Comparison of ENCODE assay signal across 8 cellular contexts in the genomic region with DNA sequence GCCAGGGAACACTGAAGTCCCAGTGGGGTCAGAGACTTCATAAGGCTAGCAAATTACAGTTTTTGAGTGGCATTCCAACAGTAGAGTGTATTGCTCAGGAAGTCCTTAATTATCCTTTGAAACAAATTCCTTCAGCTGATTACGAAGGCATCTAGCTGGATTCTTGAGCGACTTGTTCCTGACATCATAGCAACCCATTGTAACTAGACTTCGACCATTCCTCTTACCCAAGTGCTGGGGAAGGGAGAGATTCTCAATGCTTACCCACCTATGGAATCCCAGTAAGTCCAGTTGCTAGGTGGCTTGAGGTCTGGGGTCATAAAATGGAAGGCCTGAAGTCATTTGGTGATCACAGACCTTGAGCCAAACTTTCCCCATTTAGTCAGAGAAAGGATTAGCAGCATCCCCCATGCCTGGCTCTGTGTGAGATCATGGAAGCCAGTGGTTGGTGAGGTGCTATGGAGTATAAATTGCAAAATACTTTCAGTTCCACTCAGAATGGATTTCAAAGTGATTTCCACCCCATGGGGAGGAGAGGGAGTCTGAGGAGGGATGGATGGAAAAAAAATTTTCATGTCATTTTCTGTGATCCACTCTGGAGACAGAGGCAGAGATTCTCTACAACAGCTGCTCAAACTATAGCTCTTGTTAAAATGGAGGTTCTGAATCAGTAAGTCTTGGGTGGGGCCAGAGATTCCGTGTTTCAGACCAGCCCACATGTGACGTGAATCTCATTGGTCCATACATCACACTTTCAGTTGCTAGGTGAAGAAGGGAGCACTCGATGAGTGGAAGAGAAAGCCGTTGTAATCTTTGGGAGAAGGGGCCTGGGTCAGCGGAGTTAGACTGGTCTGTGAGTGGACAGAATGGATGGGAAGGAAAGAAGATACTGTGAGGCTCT. TPM values are rescaled to one million over a fixed set of nuclear protein-coding genes. Genes with fewer than 3 reads are reported as not detected.
A peak's percentile ranks its signal among the peaks of the same experiment; 100 is the strongest.
DNase-seq lines count a peak whose midpoint lies in the region; ATAC-seq and TF ChIP-seq lines count a peak whose summit lies in the region.

No MANE protein-coding gene starts in this region.

- ATAC-seq in GM19351 (IDR thresholded peaks at IDR 0.05; ENCODE audit: unreplicated experiment) (peak; percentile 55), HG03521 (IDR thresholded peaks at IDR 0.05; ENCODE audit: unreplicated experiment) (peak; percentile 49)

- peaks cover 5% of the 10 kb centered on the region; the same call in 1 of the 2 replicates for H3K27me3 ChIP-seq in BE2C

- no peaks in the 10 kb centered on the region for H3K9me3 ChIP-seq in BE2C

- H3K4me3 Mint-ChIP-seq in chondrocyte (ENCODE audit: unreplicated experiment): no peak overlapping the region

- peaks cover 4% of the 10 kb centered on the region for H3K27me3 Mint-ChIP-seq in chondrocyte (ENCODE audit: low read depth)

- no peaks in the 10 kb centered on the region for H3K4me1 ChIP-seq in BE2C

- H3K9me3 Mint-ChIP-seq in chondrocyte (ENCODE audit: low read depth): no peaks in the 10 kb centered on the region

- H3K4me1 Mint-ChIP-seq in chondrocyte (ENCODE audit: low read depth): no peaks in the 10 kb centered on the region

- H3K36me3 ChIP-seq in BE2C: no peaks in the 10 kb centered on the region

- TF ChIP-seq CTCF in BE2C (IDR thresholded peaks at IDR 0.05; ENCODE audit: low read depth, low read length) (no peak), chondrocyte (IDR thresholded peaks at IDR 0.05) (no peak)

- H3K4me3 ChIP-seq in BE2C (ENCODE audit: low read depth, low read length): no peak overlapping the region

- DNase-seq in DMS 273 treated with DMSO at 0.1 percent for 48 hours (lab: John Stamatoyannopoulos, UW) (peak; percentile 51), middle frontal gyrus (ENCODE audit: extremely low spot score, low spot score) (no peak), BE2C (no peak), glomerular visceral epithelial cell (ENCODE audit: extremely low spot score) (no peak), chondrocyte (ENCODE audit: low spot score) (no peak)
- peak; percentile 7 for DNase-seq in central memory CD4-positive, alpha-beta T cell

- H3K27ac Mint-ChIP-seq in chondrocyte (ENCODE audit: unreplicated experiment): no peak overlapping the region

- no peaks in the 10 kb centered on the region for H3K36me3 Mint-ChIP-seq in chondrocyte (ENCODE audit: low read depth)

RNA-seq across cellular contexts. Expression of gene CD86, which starts 45.7 kb away (rescaled TPM):
- not detected for polyA plus RNA-seq in BE2C (2012; ENCODE audit: insufficient read depth, insufficient read length, low read depth)
- not detected in 3 replicates for total RNA-seq in chondrocyte

Comparison
In these comparisons a context has a peak if more than half of its experiments do, and no peak if none do; other contexts are left out.
1. DNase-seq: peak in DMS 273 treated with DMSO at 0.1 percent for 48 hours (single experiment) and central memory CD4-positive, alpha-beta T cell (single experiment); none in middle frontal gyrus (single experiment), BE2C (single experiment), glomerular visceral epithelial cell (single experiment) and chondrocyte (single experiment).